8 cellular contexts compared by ENCODE assay signal in the genomic region with DNA sequence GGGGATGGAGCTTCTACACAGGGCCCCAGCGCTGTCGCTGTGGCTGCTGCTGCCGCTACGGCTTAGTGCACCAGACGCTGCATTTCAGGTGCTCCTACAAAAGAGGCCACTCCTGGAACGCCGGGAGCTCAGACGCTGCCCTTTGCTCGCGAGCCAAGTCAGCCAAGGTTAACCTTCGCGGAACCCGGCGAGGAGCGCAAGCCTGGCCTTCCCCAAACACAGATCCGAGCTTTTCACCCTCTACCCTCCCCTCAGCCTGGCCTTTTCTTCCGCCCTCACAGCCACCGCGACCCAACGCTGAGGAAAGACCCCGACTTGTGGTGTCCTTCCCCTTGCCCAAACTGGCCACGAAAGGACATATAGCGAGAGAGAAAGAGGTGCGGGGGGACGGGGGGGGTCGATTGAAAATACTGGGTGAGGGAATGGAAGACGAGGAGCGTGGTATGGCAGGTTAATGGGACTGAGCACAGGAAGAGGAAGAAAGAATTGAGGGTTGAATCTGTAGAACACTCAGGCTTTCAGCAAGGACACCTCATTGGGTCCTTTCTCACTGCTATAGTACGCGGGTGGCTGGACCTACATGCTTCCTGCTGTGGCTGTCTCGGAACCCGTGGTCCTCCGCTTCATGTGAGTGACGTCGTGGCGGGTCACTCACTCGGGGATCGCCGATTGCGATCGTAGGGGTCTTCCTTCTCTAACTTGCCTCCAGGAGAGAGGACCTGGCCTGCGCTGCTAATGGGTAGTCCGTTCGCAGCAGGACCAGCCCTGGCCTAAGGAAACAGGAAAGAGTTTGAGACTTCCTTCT. TPM values are rescaled to one million over a fixed set of nuclear protein-coding genes. Genes with fewer than 3 reads are reported as not detected.
DNase-seq lines count a peak whose midpoint lies in the region; ATAC-seq and TF ChIP-seq lines count a peak whose summit lies in the region.

TSS of gene AIMP1 (plus strand) at position 583 of the 805 bp plus-strand sequence. CDS start 8,460 bp downstream, outside the sequence.
TSS of gene TBCK (minus strand) at position 242 of the 805 bp plus-strand sequence. CDS start 7,249 bp downstream, outside the sequence.

- H3K36me3 ChIP-seq in H7 (replicated peaks; ENCODE audit: control insufficient read depth, insufficient read depth, low read length) (no peaks in the 10 kb centered on the region), Loucy (ENCODE audit: insufficient read depth, low read length) (no peaks in the 10 kb centered on the region), RWPE2 (ENCODE audit: low read depth) (peaks cover 19% of the 10 kb centered on the region)

- H3K79me2 ChIP-seq in Loucy (ENCODE audit: insufficient read depth, low read length): peaks cover 80% of the 10 kb centered on the region

- no peak within 1 kb of the TSS for H3K27ac Mint-ChIP-seq in natural killer cell treated with Interleukin-12 subunit alpha and Interleukin-12 subunit beta and Interleukin-15 and Interleukin-18, amount 100 ng/mL, for 72 hours

- no peaks in the 10 kb centered on the region for H3K27me3 ChIP-seq in H7 (ENCODE audit: control insufficient read depth, insufficient read depth, low read length)
- H3K27me3 ChIP-seq in Loucy (ENCODE audit: insufficient read depth, low read length, poor library complexity, severe bottlenecking): no peaks in the 10 kb centered on the region
- H3K27me3 ChIP-seq in RWPE2 (ENCODE audit: insufficient read depth, poor library complexity, severe bottlenecking): no peaks in the 10 kb centered on the region

- no peaks in the 10 kb centered on the region for H3K9me3 Mint-ChIP-seq in natural killer cell treated with Interleukin-12 subunit alpha and Interleukin-12 subunit beta and Interleukin-15 and Interleukin-18, amount 100 ng/mL, for 72 hours

- H3F3A ChIP-seq in Loucy (ENCODE audit: low read depth): no peaks in the 10 kb centered on the region

- H3K9me2 ChIP-seq in Loucy (replicated peaks; ENCODE audit: low read depth, low read length): no peaks in the 10 kb centered on the region

- no peak within 1 kb of the TSS for H3K4me3 Mint-ChIP-seq in natural killer cell treated with Interleukin-12 subunit alpha and Interleukin-12 subunit beta and Interleukin-15 and Interleukin-18, amount 100 ng/mL, for 72 hours

- H3K9me3 ChIP-seq in Loucy (ENCODE audit: insufficient read depth, low read depth, low read length) (no peaks in the 10 kb centered on the region), RWPE2 (ENCODE audit: severe bottlenecking) (no peaks in the 10 kb centered on the region)

- peaks cover 4% of the 10 kb centered on the region for H3K36me3 Mint-ChIP-seq in natural killer cell treated with Interleukin-12 subunit alpha and Interleukin-12 subunit beta and Interleukin-15 and Interleukin-18, amount 100 ng/mL, for 72 hours

- ATAC-seq in RWPE2 (ENCODE audit: low read depth): peak; percentile 83
- peak; percentile 94 to 96 for ATAC-seq in natural killer cell treated with Interleukin-12 subunit alpha and Interleukin-12 subunit beta and Interleukin-15 and Interleukin-18, amount 100 ng/mL, for 72 hours
- peak; percentile 88 for ATAC-seq in stimulated activated naive CD8-positive, alpha-beta T cell treated with anti-CD3 and anti-CD28 coated beads, Interleukin-15, Interleukin-2, amounts not matched to agents 100 U/mL and 50 U/mL, for 24 hours

- H3K27me3 Mint-ChIP-seq in natural killer cell treated with Interleukin-12 subunit alpha and Interleukin-12 subunit beta and Interleukin-15 and Interleukin-18, amount 100 ng/mL, for 72 hours: no peaks in the 10 kb centered on the region

- H3K9ac ChIP-seq in Loucy (ENCODE audit: low read depth, low read length, poor library complexity, severe bottlenecking): peak within 1 kb of the TSS; percentile 89

- peak within 1 kb of the TSS; percentile 79 for H3K27ac ChIP-seq in RWPE2 (ENCODE audit: poor library complexity, severe bottlenecking)

- peaks cover 24% of the 10 kb centered on the region for H4K20me1 ChIP-seq in Loucy (ENCODE audit: insufficient read depth, low read length, poor library complexity, severe bottlenecking)

- H3K4me2 ChIP-seq in Loucy (ENCODE audit: low read depth, low read length, poor library complexity, severe bottlenecking): peak within 1 kb of the TSS; percentile 93

- DNase-seq in ELR (ENCODE audit: low read depth): peak; percentile 92
- DNase-seq in H7: peak; percentile 70
- DNase-seq in RWPE2 (ENCODE audit: low spot score): peak; percentile 87
- peak; percentile 77 for DNase-seq in activated T-helper 9 cell treated with anti-CD3 and anti-CD28 coated beads, Interleukin-2, amount 50 U/mL, for 16 hours (ENCODE audit: low read depth)
- DNase-seq in fibroblast of the aortic adventitia (ENCODE audit: low read depth): peak; percentile 92
- DNase-seq in natural killer cell treated with Interleukin-12 subunit alpha and Interleukin-12 subunit beta and Interleukin-15 and Interleukin-18, amount 100 ng/mL, for 72 hours (ENCODE audit: low spot score): peak; percentile 92
- peak; percentile 84 for DNase-seq in stimulated activated naive CD8-positive, alpha-beta T cell treated with anti-CD3 and anti-CD28 coated beads, Interleukin-15, Interleukin-2, amounts not matched to agents 100 U/mL and 50 U/mL, for 24 hours

- peak within 1 kb of the TSS; percentile 90 for H2AFZ ChIP-seq in Loucy (ENCODE audit: low read length)

- H3K4me1 ChIP-seq in Loucy (ENCODE audit: insufficient read depth, low read length, poor library complexity, severe bottlenecking) (peaks cover 46% of the 10 kb centered on the region), RWPE2 (ENCODE audit: insufficient read depth, poor library complexity, severe bottlenecking) (peaks cover 21% of the 10 kb centered on the region)

- peak within 1 kb of the TSS; percentile 94 for H3K4me3 ChIP-seq in H7 (ENCODE audit: insufficient read depth, low read depth, low read length)
- peak within 1 kb of the TSS; percentile 92 for H3K4me3 ChIP-seq in Loucy (ENCODE audit: low read length, poor library complexity, severe bottlenecking)
- peak within 1 kb of the TSS; percentile 80 for H3K4me3 ChIP-seq in RWPE2 (ENCODE audit: severe bottlenecking)
- H3K4me3 ChIP-seq in fibroblast of the aortic adventitia (ENCODE audit: low read depth, low read length): peak within 1 kb of the TSS; percentile 95

- TF ChIP-seq CTCF in Loucy (conservative IDR thresholded peaks at IDR 0.05; ENCODE audit: low read length): no peak
- TF ChIP-seq CTCF in RWPE2 (IDR thresholded peaks at IDR 0.05; ENCODE audit: poor library complexity, severe bottlenecking): no peak
- TF ChIP-seq CTCF in fibroblast of the aortic adventitia (IDR thresholded peaks at IDR 0.05; ENCODE audit: insufficient read depth, low read length): no peak

- H3K4me1 Mint-ChIP-seq in natural killer cell treated with Interleukin-12 subunit alpha and Interleukin-12 subunit beta and Interleukin-15 and Interleukin-18, amount 100 ng/mL, for 72 hours (ENCODE audit: low read depth in 2 of 2): peaks cover 10 to 24% of the 10 kb centered on the region in 2 donors

RNA-seq across cellular contexts. Expression of gene AIMP1, which starts in this region (rescaled TPM):
- 25.6 and 37.8 TPM in 2 replicates for total RNA-seq in H7 (2014; rRNA removed; shearing (Covaris generic))
- total RNA-seq in fibroblast of the aortic adventitia (ENCODE audit: low replicate concordance): 29.9 and 30.7 TPM in 2 replicates
- total RNA-seq in natural killer cell treated with Interleukin-12 subunit alpha and Interleukin-12 subunit beta and Interleukin-15 and Interleukin-18, amount 100 ng/mL, for 72 hours: 10 to 100 TPM; 51.0 to 54.4 TPM

RNA-seq across cellular contexts. Expression of gene TBCK, which starts in this region (rescaled TPM):
- 23.9 and 33.8 TPM in 2 replicates for total RNA-seq in H7 (2014; rRNA removed; shearing (Covaris generic))
- 59.7 and 163 TPM in 2 replicates for total RNA-seq in fibroblast of the aortic adventitia (ENCODE audit: low replicate concordance)
- 10 to 100 TPM; 31.3 to 46.1 TPM for total RNA-seq in natural killer cell treated with Interleukin-12 subunit alpha and Interleukin-12 subunit beta and Interleukin-15 and Interleukin-18, amount 100 ng/mL, for 72 hours

Comparison
In these comparisons a context has a peak if more than half of its experiments do, and no peak if none do; other contexts are left out.
1. Peak in every context shown above with its lines: DNase-seq, ATAC-seq, H3K4me3 ChIP-seq and H3K27ac ChIP-seq.